ENCODE assay signal across 8 cellular contexts in the genomic region with DNA sequence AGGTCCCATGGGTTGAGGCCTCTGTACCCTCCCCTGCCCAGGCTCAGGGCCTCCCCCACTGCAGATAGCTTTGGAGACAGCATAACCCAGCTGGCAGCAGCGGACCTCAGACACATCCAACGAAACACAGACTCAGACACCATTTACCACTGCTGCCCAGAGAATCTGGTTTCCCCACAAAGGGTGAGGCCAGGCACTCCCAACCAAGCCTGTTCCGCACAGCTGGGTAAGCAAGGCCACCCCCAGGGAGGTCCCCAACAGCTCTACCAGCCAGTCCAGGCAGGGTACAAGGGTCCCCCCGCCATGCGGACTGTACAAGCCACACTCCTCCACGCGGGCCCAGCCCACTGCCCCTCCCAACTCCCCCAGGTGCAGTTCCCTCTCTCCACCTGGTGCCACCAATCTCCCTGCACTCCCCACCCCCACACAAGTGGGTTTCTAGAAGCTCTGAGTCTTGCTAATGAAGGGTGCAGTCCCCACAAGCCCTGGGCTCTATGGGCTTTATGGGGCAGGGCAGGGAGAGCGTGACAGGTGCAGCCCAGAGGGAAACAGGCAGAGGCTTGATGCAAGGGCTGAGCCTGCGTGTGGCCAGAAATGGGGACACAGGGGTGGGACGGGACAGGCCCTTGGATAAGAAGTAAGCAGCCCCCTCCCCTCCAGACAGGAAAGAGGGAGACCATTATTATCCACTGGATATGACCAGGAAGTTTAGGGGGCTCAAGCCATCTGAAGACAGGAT. TPM values are rescaled to one million over a fixed set of nuclear protein-coding genes. Genes with fewer than 3 reads are reported as not detected.
DNase-seq lines count a peak whose midpoint lies in the region; ATAC-seq and TF ChIP-seq lines count a peak whose summit lies in the region.

No MANE protein-coding gene starts in this region.

- H3K4me1 ChIP-seq in ACC112 (ENCODE audit: control insufficient read depth, insufficient read depth, low read length, unreplicated experiment) (peaks cover 21% of the 10 kb centered on the region), mononuclear cell (ENCODE audit: insufficient read depth, low read length) (peaks cover 86% of the 10 kb centered on the region)

- peaks cover 3% of the 10 kb centered on the region for H3K79me2 ChIP-seq in ACC112 (ENCODE audit: control insufficient read depth, insufficient read depth, low read length, unreplicated experiment)

- H3K27me3 ChIP-seq in ACC112 (ENCODE audit: insufficient read depth, low read length) (no peaks in the 10 kb centered on the region), mononuclear cell (ENCODE audit: insufficient read depth, low read length) (no peaks in the 10 kb centered on the region)

- peak; percentile 63 for DNase-seq in GM19238 (ENCODE audit: insufficient read length, low spot score)
- DNase-seq in activated naive CD8-positive, alpha-beta T cell treated with anti-CD3 and anti-CD28 coated beads, Interleukin-2, amount 10 ng/mL, durations not matched to agents 7 days and 5 days: peak; percentile 65
- no peak for DNase-seq in mesothelial cell of epicardium (ENCODE audit: low spot score in 2 of 2, unreplicated experiment in 2 of 2)
- no peak for DNase-seq in A172 (ENCODE audit: low spot score)
- DNase-seq in stimulated activated CD4-positive, alpha-beta T cell treated with anti-CD3 and anti-CD28 coated beads, Interleukin-4, amount 100 ng/mL, for 24 hours: no peak

- POLR2A ChIA-PET in activated naive CD8-positive, alpha-beta T cell treated with anti-CD3 and anti-CD28 coated beads, Interleukin-2, amount 10 ng/mL, durations not matched to agents 7 days and 5 days (lab: Charles Lee): interaction anchor here (0.6 to 4.9 kb wide), 13 partner anchors 7 to 1754 kb away, joined by 3 to 35 read pairs (median 4); a partner anchor contains a TSS

- H3K9me3 ChIP-seq in mononuclear cell (ENCODE audit: low read depth, low read length): no peaks in the 10 kb centered on the region

- no peaks in the 10 kb centered on the region for H3K9me3 Mint-ChIP-seq in activated naive CD8-positive, alpha-beta T cell treated with anti-CD3 and anti-CD28 coated beads, Interleukin-2, amount 10 ng/mL, durations not matched to agents 7 days and 5 days
- no peaks in the 10 kb centered on the region for H3K9me3 Mint-ChIP-seq in mesothelial cell of epicardium

- no peaks in the 10 kb centered on the region for H3K27me3 Mint-ChIP-seq in activated naive CD8-positive, alpha-beta T cell treated with anti-CD3 and anti-CD28 coated beads, Interleukin-2, amount 10 ng/mL, durations not matched to agents 7 days and 5 days
- peaks cover 3% of the 10 kb centered on the region for H3K27me3 Mint-ChIP-seq in mesothelial cell of epicardium (ENCODE audit: low read depth)

- no peak for TF ChIP-seq CTCF in mesothelial cell of epicardium (IDR thresholded peaks at IDR 0.05; ENCODE audit: unreplicated experiment)

- peaks cover 6% of the 10 kb centered on the region for H3K36me3 Mint-ChIP-seq in activated naive CD8-positive, alpha-beta T cell treated with anti-CD3 and anti-CD28 coated beads, Interleukin-2, amount 10 ng/mL, durations not matched to agents 7 days and 5 days
- peaks cover 1% of the 10 kb centered on the region for H3K36me3 Mint-ChIP-seq in mesothelial cell of epicardium

- H3K36me3 ChIP-seq in ACC112 (ENCODE audit: insufficient read depth, low read length): no peaks in the 10 kb centered on the region

- peak overlapping the region; percentile 60; the same call in 1 of the 2 replicates for H3K4me3 ChIP-seq in ACC112 (ENCODE audit: low read depth, low read length)
- peak overlapping the region; percentile 27 for H3K4me3 ChIP-seq in mononuclear cell (ENCODE audit: low read length)

- H3K4me1 Mint-ChIP-seq in activated naive CD8-positive, alpha-beta T cell treated with anti-CD3 and anti-CD28 coated beads, Interleukin-2, amount 10 ng/mL, durations not matched to agents 7 days and 5 days: peaks cover 40% of the 10 kb centered on the region
- H3K4me1 Mint-ChIP-seq in mesothelial cell of epicardium: peaks cover 16% of the 10 kb centered on the region

- H3K27ac Mint-ChIP-seq in activated naive CD8-positive, alpha-beta T cell treated with anti-CD3 and anti-CD28 coated beads, Interleukin-2, amount 10 ng/mL, durations not matched to agents 7 days and 5 days: peak overlapping the region; percentile 98
- H3K27ac Mint-ChIP-seq in mesothelial cell of epicardium: no peak overlapping the region

- no peak overlapping the region for H2AFZ ChIP-seq in ACC112 (ENCODE audit: low read length, unreplicated experiment)

- H3K27ac ChIP-seq in ACC112 (ENCODE audit: low read depth, low read length): peak overlapping the region; percentile 86

- peak overlapping the region; percentile 86 for H3K4me3 Mint-ChIP-seq in activated naive CD8-positive, alpha-beta T cell treated with anti-CD3 and anti-CD28 coated beads, Interleukin-2, amount 10 ng/mL, durations not matched to agents 7 days and 5 days
- H3K4me3 Mint-ChIP-seq in mesothelial cell of epicardium: no peak overlapping the region

- ATAC-seq in HG03520 (IDR thresholded peaks at IDR 0.05; ENCODE audit: unreplicated experiment): peak; percentile 27
- peak; percentile 28 for ATAC-seq in activated naive CD8-positive, alpha-beta T cell treated with anti-CD3 and anti-CD28 coated beads, Interleukin-2, amount 10 ng/mL, durations not matched to agents 7 days and 5 days (ENCODE audit: low read depth)

RNA-seq across cellular contexts. Expression of a gene that starts 8.8 kb away (rescaled TPM):
- total RNA-seq in activated naive CD8-positive, alpha-beta T cell treated with anti-CD3 and anti-CD28 coated beads, Interleukin-2, amount 10 ng/mL, durations not matched to agents 7 days and 5 days: 10 to 100 TPM; 65.1 to 67.2 TPM
- total RNA-seq in mononuclear cell (62.1 TPM), mesothelial cell of epicardium (19.1 to 21.6 TPM (median 21.5 TPM) in 3 replicates)
- 36.2 and 54.9 TPM in 2 replicates for total RNA-seq in A172 (2014; rRNA removed; shearing (Covaris generic))

RNA-seq across cellular contexts. Expression of a gene that starts 25.0 kb away (rescaled TPM):
- total RNA-seq in activated naive CD8-positive, alpha-beta T cell treated with anti-CD3 and anti-CD28 coated beads, Interleukin-2, amount 10 ng/mL, durations not matched to agents 7 days and 5 days: not detected
- not detected for total RNA-seq in mononuclear cell
- 0.22 to 0.40 TPM in 2 of 3 replicates, not detected in the other for total RNA-seq in mesothelial cell of epicardium
- not detected in 2 replicates for total RNA-seq in A172 (2014; rRNA removed; shearing (Covaris generic))

RNA-seq across cellular contexts. Expression of a gene that starts 39.5 kb away (rescaled TPM):
- total RNA-seq in activated naive CD8-positive, alpha-beta T cell treated with anti-CD3 and anti-CD28 coated beads, Interleukin-2, amount 10 ng/mL, durations not matched to agents 7 days and 5 days: 10 to 100 TPM; 31.3 to 31.4 TPM
- 15.2 TPM for total RNA-seq in mononuclear cell
- 42.7 to 46.3 TPM (median 44.3 TPM) in 3 replicates for total RNA-seq in mesothelial cell of epicardium
- 11.4 and 19.4 TPM in 2 replicates for total RNA-seq in A172 (2014; rRNA removed; shearing (Covaris generic))

RNA-seq across cellular contexts. Expression of a gene that starts 45.1 kb away (rescaled TPM):
- total RNA-seq in activated naive CD8-positive, alpha-beta T cell treated with anti-CD3 and anti-CD28 coated beads, Interleukin-2, amount 10 ng/mL, durations not matched to agents 7 days and 5 days: under 1 TPM in 1 of 2 experiments, not detected in 1; 0.37 TPM
- total RNA-seq in mononuclear cell (0.21 TPM), mesothelial cell of epicardium (8.6 to 10.4 TPM (median 10.1 TPM) in 3 replicates)
- 0.05 and 1.1 TPM in 2 replicates for total RNA-seq in A172 (2014; rRNA removed; shearing (Covaris generic))

RNA-seq across cellular contexts. Expression of a gene that starts 47.4 kb away (rescaled TPM):
- 1 to 10 TPM in 1 of 2 experiments, under 1 TPM in 1; 0.78 to 1.1 TPM for total RNA-seq in activated naive CD8-positive, alpha-beta T cell treated with anti-CD3 and anti-CD28 coated beads, Interleukin-2, amount 10 ng/mL, durations not matched to agents 7 days and 5 days
- 0.73 TPM for total RNA-seq in mononuclear cell
- 8.7 to 9.9 TPM (median 9.9 TPM) in 3 replicates for total RNA-seq in mesothelial cell of epicardium
- total RNA-seq in A172 (2014; rRNA removed; shearing (Covaris generic)): not detected in 2 replicates

Comparison
In these comparisons a context has a peak if more than half of its experiments do, and no peak if none do; other contexts are left out.
1. DNase-seq: peak in GM19238 (single experiment) and activated naive CD8-positive, alpha-beta T cell treated with anti-CD3 and anti-CD28 coated beads, Interleukin-2, amount 10 ng/mL, durations not matched to agents 7 days and 5 days (single experiment); none in mesothelial cell of epicardium (0 of 2), A172 (single experiment) and stimulated activated CD4-positive, alpha-beta T cell treated with anti-CD3 and anti-CD28 coated beads, Interleukin-4, amount 100 ng/mL, for 24 hours (single experiment).